In the genomic region with DNA sequence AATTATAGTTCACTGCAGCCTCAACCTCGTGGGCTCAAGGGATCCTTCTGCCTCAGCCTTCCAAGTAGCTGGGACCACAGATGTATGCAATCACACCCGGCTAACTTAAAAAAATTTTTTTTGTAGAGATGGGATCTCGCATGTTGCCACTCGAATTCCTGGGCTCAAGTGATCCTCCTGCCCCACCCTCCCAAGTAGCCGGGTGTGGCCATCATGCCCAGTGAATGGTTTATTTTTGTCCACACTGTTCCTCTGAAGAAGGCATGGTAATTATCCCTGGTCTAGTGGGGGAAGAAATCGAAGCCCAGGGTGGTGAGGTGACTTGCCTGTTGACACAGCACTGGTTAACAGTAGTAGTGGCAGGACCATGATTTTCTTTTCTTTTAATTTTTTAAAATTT, we compare ENCODE assay signal across 10 cellular contexts. TPM values are rescaled to one million over a fixed set of nuclear protein-coding genes. Genes with fewer than 3 reads are reported as not detected.
DNase-seq lines count a peak whose midpoint lies in the region; FAIRE-seq and TF ChIP-seq lines count a peak whose summit lies in the region.
"Had no signal": no experiment of that assay in that cellular context is flagged by ENCODE, and none has a peak within 500 bp of the region (broad histone marks: within the 10 kb centered on the region; RNA-seq: fewer than 3 reads in every experiment).

No MANE protein-coding gene starts in this region.

- in situ Hi-C loops in G401 (cut with HindIII; ENCODE audit: low sequenced_read_pairs) = no loop called here

- no peak overlapping the region for H3K27ac ChIP-seq in astrocyte (ENCODE audit: low read depth, low read length)

- H3K27ac Mint-ChIP-seq in activated CD4-positive, alpha-beta T cell treated with anti-CD3 and anti-CD28 coated beads, Interleukin-2, amount 10 ng/mL, durations not matched to agents 24 days and 14 days = peak overlapping the region; percentile 29
- H3K27ac Mint-ChIP-seq in astrocyte (ENCODE audit: unreplicated experiment) (peak overlapping the region; percentile 41), neural crest cell (ENCODE audit: unreplicated experiment) (no peak overlapping the region)

- H3K9me3 ChIP-seq in MG63 (no peaks in the 10 kb centered on the region), astrocyte (ENCODE audit: insufficient read depth, low read depth, low read length) (no peaks in the 10 kb centered on the region)
- H3K9me3 ChIP-seq: spleen had no signal

- H3K4me1 ChIP-seq in astrocyte (ENCODE audit: insufficient read depth, low read length) = peaks cover 3% of the 10 kb centered on the region

- no peak overlapping the region for H2AFZ ChIP-seq in astrocyte (ENCODE audit: low read depth, low read length)

- H3K36me3 Mint-ChIP-seq in activated CD4-positive, alpha-beta T cell treated with anti-CD3 and anti-CD28 coated beads, Interleukin-2, amount 10 ng/mL, durations not matched to agents 24 days and 14 days (ENCODE audit: low read depth) = peaks cover 15% of the 10 kb centered on the region
- H3K36me3 Mint-ChIP-seq in astrocyte (ENCODE audit: low read depth, unreplicated experiment) (peaks cover 13% of the 10 kb centered on the region), neural crest cell (ENCODE audit: low read depth) (peaks cover 3% of the 10 kb centered on the region)

- peak overlapping the region; percentile 50 for H3K4me2 ChIP-seq in astrocyte (ENCODE audit: low read length)

- TF ChIP-seq CTCF in astrocyte (IDR thresholded peaks at IDR 0.05; ENCODE audit: insufficient read depth, low read depth, low read length) = no peak
- no peak for TF ChIP-seq CTCF in neural crest cell (conservative IDR thresholded peaks at IDR 0.05)

- peaks cover 16% of the 10 kb centered on the region for H4K20me1 ChIP-seq in astrocyte (ENCODE audit: insufficient read depth, low read length)

- H3K4me1 Mint-ChIP-seq in activated CD4-positive, alpha-beta T cell treated with anti-CD3 and anti-CD28 coated beads, Interleukin-2, amount 10 ng/mL, durations not matched to agents 24 days and 14 days = peaks cover 29% of the 10 kb centered on the region
- peaks cover 4% of the 10 kb centered on the region for H3K4me1 Mint-ChIP-seq in astrocyte (ENCODE audit: low read depth, unreplicated experiment)
- H3K4me1 Mint-ChIP-seq in neural crest cell = peaks cover 12% of the 10 kb centered on the region

- no peaks in the 10 kb centered on the region for H3K9me3 Mint-ChIP-seq in activated CD4-positive, alpha-beta T cell treated with anti-CD3 and anti-CD28 coated beads, Interleukin-2, amount 10 ng/mL, durations not matched to agents 24 days and 14 days
- H3K9me3 Mint-ChIP-seq in astrocyte (ENCODE audit: unreplicated experiment) (no peaks in the 10 kb centered on the region), neural crest cell (no peaks in the 10 kb centered on the region)

- H3K4me3 Mint-ChIP-seq in activated CD4-positive, alpha-beta T cell treated with anti-CD3 and anti-CD28 coated beads, Interleukin-2, amount 10 ng/mL, durations not matched to agents 24 days and 14 days = peak overlapping the region; percentile 90
- H3K4me3 Mint-ChIP-seq in astrocyte (ENCODE audit: unreplicated experiment) = peak overlapping the region; percentile 93
- H3K4me3 Mint-ChIP-seq in neural crest cell = peak overlapping the region; percentile 94

- H3K27me3 ChIP-seq in MG63 (no peaks in the 10 kb centered on the region), astrocyte (ENCODE audit: insufficient read depth, low read length) (no peaks in the 10 kb centered on the region)
- H3K27me3 ChIP-seq: spleen had no signal

- no peak overlapping the region for H3K9ac ChIP-seq in astrocyte (ENCODE audit: low read length)

- intact Hi-C loops in activated CD4-positive, alpha-beta T cell treated with anti-CD3 and anti-CD28 coated beads, Interleukin-2, amount 10 ng/mL, durations not matched to agents 24 days and 14 days (cut with micrococcal nuclease) = no loop called here

- H3K27me3 Mint-ChIP-seq in activated CD4-positive, alpha-beta T cell treated with anti-CD3 and anti-CD28 coated beads, Interleukin-2, amount 10 ng/mL, durations not matched to agents 24 days and 14 days = no peaks in the 10 kb centered on the region
- H3K27me3 Mint-ChIP-seq in astrocyte (ENCODE audit: low read depth, unreplicated experiment) = peaks cover 2% of the 10 kb centered on the region
- H3K27me3 Mint-ChIP-seq in neural crest cell (ENCODE audit: low read depth) = no peaks in the 10 kb centered on the region

- no peak for FAIRE-seq in astrocyte (lab: Jason Lieb, UNC)

- peaks cover 12% of the 10 kb centered on the region for H3K79me2 ChIP-seq in astrocyte (ENCODE audit: insufficient read depth, low read length)

- H3K4me3 ChIP-seq in MG63 (peak overlapping the region; percentile 63), astrocyte (ENCODE audit: insufficient read depth, low read depth, low read length) (no peak overlapping the region)

- no peak for DNase-seq in activated CD4-positive, alpha-beta T cell treated with anti-CD3 and anti-CD28 coated beads, Interleukin-2, amount 10 ng/mL, durations not matched to agents 24 days and 14 days
- DNase-seq in activated CD4-positive, alpha-beta T cell treated with anti-CD3 and anti-CD28 coated beads, Interleukin-2, amount 50 U/mL, for 1 hour = no peak
- DNase-seq in MG63 (no peak), astrocyte (ENCODE audit: low read depth) (no peak), neural crest cell (ENCODE audit: low read depth, low spot score) (no peak), G401 (ENCODE audit: low spot score) (no peak), DMS 273 treated with DMSO at 0.1 percent for 48 hours (lab: John Stamatoyannopoulos, UW) (no peak), CD1c-positive myeloid dendritic cell (ENCODE audit: extremely low spot score) (no peak)
- DNase-seq: NCI-H2171, spleen had no signal

- H3K36me3 ChIP-seq in MG63 (peaks cover 34% of the 10 kb centered on the region), astrocyte (ENCODE audit: insufficient read depth, low read length) (peaks cover 4% of the 10 kb centered on the region)

RNA-seq across cellular contexts. Expression of a gene that starts 1.9 kb away (rescaled TPM):
- total RNA-seq in activated CD4-positive, alpha-beta T cell treated with anti-CD3 and anti-CD28 coated beads, Interleukin-2, amount 10 ng/mL, durations not matched to agents 24 days and 14 days = 16.3 and 18.0 TPM in 2 replicates
- 42.1 and 54.8 TPM in 2 replicates for total RNA-seq in MG63 (2014; rRNA removed; shearing (Covaris generic); ENCODE audit: low replicate concordance)
- total RNA-seq in astrocyte = 13.8 and 14.6 TPM in 2 replicates
- total RNA-seq in neural crest cell = 32.3 and 32.7 TPM in 2 replicates
- 52.3 and 52.9 TPM in 2 replicates for total RNA-seq in G401 (2014; rRNA removed; shearing (Covaris generic))

RNA-seq across cellular contexts. Expression of a gene that starts 15.5 kb away (rescaled TPM):
- total RNA-seq in activated CD4-positive, alpha-beta T cell treated with anti-CD3 and anti-CD28 coated beads, Interleukin-2, amount 10 ng/mL, durations not matched to agents 24 days and 14 days = 12.5 and 13.0 TPM in 2 replicates
- total RNA-seq in MG63 (2014; rRNA removed; shearing (Covaris generic); ENCODE audit: low replicate concordance) = not detected in 2 replicates
- not detected in 2 replicates for total RNA-seq in astrocyte
- total RNA-seq in neural crest cell = 0.30 and 0.35 TPM in 2 replicates
- not detected in 2 replicates for total RNA-seq in G401 (2014; rRNA removed; shearing (Covaris generic))

RNA-seq across cellular contexts. Expression of a gene that starts 15.7 kb away (rescaled TPM):
- total RNA-seq in activated CD4-positive, alpha-beta T cell treated with anti-CD3 and anti-CD28 coated beads, Interleukin-2, amount 10 ng/mL, durations not matched to agents 24 days and 14 days = 15.9 and 17.9 TPM in 2 replicates
- 11.2 and 18.5 TPM in 2 replicates for total RNA-seq in MG63 (2014; rRNA removed; shearing (Covaris generic); ENCODE audit: low replicate concordance)
- total RNA-seq in astrocyte (15.4 and 18.5 TPM in 2 replicates), neural crest cell (31.7 and 36.5 TPM in 2 replicates)
- 10.1 and 12.8 TPM in 2 replicates for total RNA-seq in G401 (2014; rRNA removed; shearing (Covaris generic))

RNA-seq across cellular contexts. Expression of a gene that starts 28.9 kb away (rescaled TPM):
- 78.8 and 87.9 TPM in 2 replicates for total RNA-seq in activated CD4-positive, alpha-beta T cell treated with anti-CD3 and anti-CD28 coated beads, Interleukin-2, amount 10 ng/mL, durations not matched to agents 24 days and 14 days
- 170 and 249 TPM in 2 replicates for total RNA-seq in MG63 (2014; rRNA removed; shearing (Covaris generic); ENCODE audit: low replicate concordance)
- total RNA-seq in astrocyte (41.7 and 47.6 TPM in 2 replicates), neural crest cell (112 and 117 TPM in 2 replicates)
- total RNA-seq in G401 (2014; rRNA removed; shearing (Covaris generic)) = 175 and 216 TPM in 2 replicates

RNA-seq across cellular contexts. Expression of a gene that starts 40.9 kb away (rescaled TPM):
- 94.4 and 95.1 TPM in 2 replicates for total RNA-seq in activated CD4-positive, alpha-beta T cell treated with anti-CD3 and anti-CD28 coated beads, Interleukin-2, amount 10 ng/mL, durations not matched to agents 24 days and 14 days
- 42.5 and 43.5 TPM in 2 replicates for total RNA-seq in MG63 (2014; rRNA removed; shearing (Covaris generic); ENCODE audit: low replicate concordance)
- total RNA-seq in astrocyte (6.0 and 6.3 TPM in 2 replicates), neural crest cell (83.1 and 84.8 TPM in 2 replicates)
- total RNA-seq in G401 (2014; rRNA removed; shearing (Covaris generic)) = 59.1 and 71.2 TPM in 2 replicates

Comparison
In these comparisons a context has a peak if more than half of its experiments do, and no peak if none do; other contexts are left out.
1. RNA of a gene that starts 15.5 kb away (total RNA-seq): 12.5 to 13.0 TPM in activated CD4-positive, alpha-beta T cell treated with anti-CD3 and anti-CD28 coated beads, Interleukin-2, amount 10 ng/mL, durations not matched to agents 24 days and 14 days; 0.30 to 0.35 TPM in neural crest cell, not detected in astrocyte, not detected in MG63 and not detected in G401; every median in the first group is over 10 times any median in the second.
2. Peak in every context shown above with its lines, with median percentiles within 50 percentile points of each other: H3K4me3 Mint-ChIP-seq.